Comparison of ENCODE assay signal across 13 cellular contexts in the genomic region with DNA sequence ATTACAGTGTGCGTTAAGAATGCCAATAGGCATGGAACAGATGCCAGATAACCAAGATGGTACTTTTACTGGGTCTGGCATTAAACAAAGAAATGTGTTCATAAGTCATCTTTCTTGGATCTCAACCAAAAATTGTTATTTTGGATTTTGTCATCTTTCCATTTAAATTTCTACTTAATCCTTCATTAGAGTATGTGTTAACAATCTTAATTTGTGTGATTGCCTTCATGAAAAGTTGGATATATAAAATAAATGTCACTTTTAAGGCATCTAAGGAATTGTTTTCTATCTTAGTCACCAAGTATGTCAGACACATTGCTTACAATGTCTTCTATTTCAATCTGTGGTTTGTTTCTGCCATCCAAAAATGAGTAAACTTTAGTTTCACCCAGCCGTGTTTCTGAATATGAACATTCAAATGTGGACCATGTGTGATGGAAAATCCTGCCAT.
DNase-seq lines count a peak whose midpoint lies in the region; ATAC-seq, FAIRE-seq and TF ChIP-seq lines count a peak whose summit lies in the region.
"Had no signal": no experiment of that assay in that cellular context is flagged by ENCODE, and none has a peak within 500 bp of the region (broad histone marks: within the 10 kb centered on the region; RNA-seq: fewer than 3 reads in every experiment).

No MANE protein-coding gene starts in this region.

- H3K27me3 ChIP-seq in bronchial epithelial cell (ENCODE audit: control insufficient read depth, insufficient read depth, low read length) (no peaks in the 10 kb centered on the region), thyroid gland (no peaks in the 10 kb centered on the region)
- H3K27me3 ChIP-seq in effector memory CD4-positive, alpha-beta T cell (replicated peaks; ENCODE audit: control insufficient read depth, insufficient read depth, low read length, poor library complexity, severe bottlenecking), result no peaks in the 10 kb centered on the region
- H3K27me3 ChIP-seq: ascending aorta had no signal

- DNase-seq in A172 (ENCODE audit: low spot score) (peak; percentile 67), bronchial epithelial cell (ENCODE audit: low read depth) (peak; percentile 56), thyroid gland (no peak)
- DNase-seq in stimulated activated CD4-positive, alpha-beta T cell treated with anti-CD3 and anti-CD28 coated beads, Interleukin-2, amount 100 ng/mL, for 48 hours, result no peak
- DNase-seq in effector memory CD4-positive, alpha-beta T cell, result no peak
- no peak for DNase-seq in stimulated activated CD4-positive, alpha-beta T cell treated with anti-CD3 and anti-CD28 coated beads, Interleukin-1b, Interleukin-23, amount 100 ng/mL, for 48 hours
- DNase-seq: activated CD8-positive, alpha-beta T cell treated with anti-CD3 and anti-CD28 coated beads, Interleukin-2, amount 10 ng/mL, durations not matched to agents 7 days and 5 days; NCI-H2171 treated with DMSO at 0.1 percent for 48 hours; stimulated activated naive B cell treated with anti-CD40 and anti-IgM and Interleukin-4, amounts not matched to agents 10 μg/mL and 1 μg/mL and 100 μg/mL, for 72 hours had no signal

- H3K36me3 ChIP-seq in bronchial epithelial cell (ENCODE audit: control insufficient read depth, insufficient read depth, low read length) (no peaks in the 10 kb centered on the region), thyroid gland (no peaks in the 10 kb centered on the region)
- H3K36me3 ChIP-seq in effector memory CD4-positive, alpha-beta T cell (ENCODE audit: control insufficient read depth, insufficient read depth, low read length), result no peaks in the 10 kb centered on the region
- H3K36me3 ChIP-seq: ascending aorta had no signal

- FAIRE-seq in bronchial epithelial cell (lab: Jason Lieb, UNC), result no peak
- FAIRE-seq: HepG2 had no signal

- TF ChIP-seq POLR2A in thyroid gland (IDR thresholded peaks at IDR 0.05), result no peak

- no peaks in the 10 kb centered on the region for H3K4me1 ChIP-seq in effector memory CD4-positive, alpha-beta T cell (ENCODE audit: control insufficient read depth, insufficient read depth, low read length, poor library complexity, severe bottlenecking)
- peaks cover 3 to 14% of the 10 kb centered on the region in 2 donors for H3K4me1 ChIP-seq in thyroid gland

- no peaks in the 10 kb centered on the region for H3K9me3 ChIP-seq in effector memory CD4-positive, alpha-beta T cell (ENCODE audit: control insufficient read depth, low read length)
- H3K9me3 ChIP-seq in thyroid gland, result no peaks in the 10 kb centered on the region
- H3K9me3 ChIP-seq: ascending aorta had no signal

- intact Hi-C loops in thyroid gland (cut with DNase I), result loop anchor here (10.0 kb wide), 1 partner anchor 60 kb away; no protein-coding TSS in a partner anchor

- no peak overlapping the region for H3K27ac ChIP-seq in effector memory CD4-positive, alpha-beta T cell (ENCODE audit: insufficient read depth, low read length, poor library complexity, severe bottlenecking)
- no peak overlapping the region for H3K27ac ChIP-seq in thyroid gland
- H3K27ac ChIP-seq: ascending aorta had no signal

- WGBS in thyroid gland, 2 donors, result 83 to 89% methylated on average over 2 of the region's 2 CpGs

- ATAC-seq in GM21529 (IDR thresholded peaks at IDR 0.05; ENCODE audit: unreplicated experiment) (peak; percentile 69), HG03520 (IDR thresholded peaks at IDR 0.05; ENCODE audit: unreplicated experiment) (peak; percentile 70)
- ATAC-seq: activated CD8-positive, alpha-beta T cell treated with anti-CD3 and anti-CD28 coated beads, Interleukin-2, amount 10 ng/mL, durations not matched to agents 7 days and 5 days had no signal

- H3K4me3 ChIP-seq in bronchial epithelial cell (ENCODE audit: low read depth, low read length) (no peak overlapping the region), thyroid gland (replicated peaks in 1 of 3) (no peak overlapping the region)
- no peak overlapping the region for H3K4me3 ChIP-seq in effector memory CD4-positive, alpha-beta T cell (ENCODE audit: insufficient read depth, low read depth, low read length, poor library complexity, severe bottlenecking)
- H3K4me3 ChIP-seq: ascending aorta had no signal

- TF ChIP-seq CTCF in bronchial epithelial cell (IDR thresholded peaks at IDR 0.05; ENCODE audit: insufficient read depth, low read length, severe bottlenecking) (no peak), thyroid gland (IDR thresholded peaks at IDR 0.05) (no peak)

Comparison
In these comparisons a context has a peak if more than half of its experiments do, and no peak if none do; other contexts are left out.
1. DNase-seq: peak in A172 (single experiment) and bronchial epithelial cell (single experiment); none in stimulated activated CD4-positive, alpha-beta T cell treated with anti-CD3 and anti-CD28 coated beads, Interleukin-2, amount 100 ng/mL, for 48 hours (0 of 2), effector memory CD4-positive, alpha-beta T cell (0 of 3), thyroid gland (0 of 2) and stimulated activated CD4-positive, alpha-beta T cell treated with anti-CD3 and anti-CD28 coated beads, Interleukin-1b, Interleukin-23, amount 100 ng/mL, for 48 hours (single experiment).